ENCODE assay signal across 13 cellular contexts in genomic region chr5:76367623-76368366, GRCh38. TPM values are rescaled to one million over a fixed set of nuclear protein-coding genes. Genes with fewer than 3 reads are reported as not detected.
DNase-seq lines count a peak whose midpoint lies in the region; ATAC-seq, FAIRE-seq and TF ChIP-seq lines count a peak whose summit lies in the region.
"Had no signal": no experiment of that assay in that cellular context is flagged by ENCODE, and none has a peak within 500 bp of the region (broad histone marks: within the 10 kb centered on the region; RNA-seq: fewer than 3 reads in every experiment).

No MANE protein-coding gene starts in this region.

- WGBS in hepatocyte (ENCODE audit: low lambda C conversion rate, missing lambda C conversion rate): 96% methylated on average over 6 of the region's 6 CpGs
- WGBS in suprapubic skin: 93% methylated on average over 6 of the region's 6 CpGs

- H3K27me3 Mint-ChIP-seq in stimulated activated naive CD8-positive, alpha-beta T cell treated with anti-CD3 and anti-CD28 coated beads, Interleukin-15, amount 100 ng/mL, for 72 hours: peaks cover 10% of the 10 kb centered on the region

- H2AFZ ChIP-seq in Loucy (ENCODE audit: low read length): peak overlapping the region; percentile 68
- no peak overlapping the region for H2AFZ ChIP-seq in hepatocyte

- peak overlapping the region in 1 of 2 donors; percentile 65 for H3K27ac Mint-ChIP-seq in stimulated activated naive CD8-positive, alpha-beta T cell treated with anti-CD3 and anti-CD28 coated beads, Interleukin-15, amount 100 ng/mL, for 72 hours

- H3K27ac ChIP-seq in hepatocyte (no peak overlapping the region), suprapubic skin (no peak overlapping the region)
- H3K27ac ChIP-seq: BLaER1 treated with 17β-estradiol and CSF1 and Interleukin-3, amounts not matched to agents 10 nM and 100 nM; cardiac muscle cell; pancreas had no signal

- no peak for TF ChIP-seq EP300 in suprapubic skin (IDR thresholded peaks at IDR 0.05)

- H3K79me2 ChIP-seq in Loucy (ENCODE audit: insufficient read depth, low read length) (no peaks in the 10 kb centered on the region), hepatocyte (no peaks in the 10 kb centered on the region)

- no peak for TF ChIP-seq POLR2A in suprapubic skin (IDR thresholded peaks at IDR 0.05)

- H3F3A ChIP-seq in Loucy (ENCODE audit: low read depth): no peaks in the 10 kb centered on the region

- no peaks in the 10 kb centered on the region for H3K9me3 ChIP-seq in Loucy (ENCODE audit: insufficient read depth, low read depth, low read length)
- H3K9me3 ChIP-seq in hepatocyte (ENCODE audit: low read depth): no peaks in the 10 kb centered on the region
- no peaks in the 10 kb centered on the region for H3K9me3 ChIP-seq in suprapubic skin
- H3K9me3 ChIP-seq: pancreas had no signal

- ATAC-seq in stimulated activated naive CD8-positive, alpha-beta T cell treated with anti-CD3 and anti-CD28 coated beads, Interleukin-15, amount 100 ng/mL, for 72 hours: peak; percentile 96
- no peak for ATAC-seq in HG02938 (IDR thresholded peaks at IDR 0.05; ENCODE audit: unreplicated experiment)
- ATAC-seq: pancreas had no signal

- no peak overlapping the region for H3K4me3 Mint-ChIP-seq in stimulated activated naive CD8-positive, alpha-beta T cell treated with anti-CD3 and anti-CD28 coated beads, Interleukin-15, amount 100 ng/mL, for 72 hours

- H3K4me1 Mint-ChIP-seq in stimulated activated naive CD8-positive, alpha-beta T cell treated with anti-CD3 and anti-CD28 coated beads, Interleukin-15, amount 100 ng/mL, for 72 hours: peaks cover 43% of the 10 kb centered on the region

- no peak overlapping the region for H3K4me3 ChIP-seq in Loucy (ENCODE audit: low read length, poor library complexity, severe bottlenecking)
- no peak overlapping the region for H3K4me3 ChIP-seq in bronchial epithelial cell (ENCODE audit: low read depth, low read length)
- no peak overlapping the region for H3K4me3 ChIP-seq in hepatocyte
- H3K4me3 ChIP-seq in suprapubic skin: no peak overlapping the region
- H3K4me3 ChIP-seq: BLaER1 treated with 17β-estradiol and CSF1 and Interleukin-3, amounts not matched to agents 10 nM and 100 nM; cardiac muscle cell; pancreas had no signal

- peak; percentile 6 for DNase-seq in stimulated activated CD4-positive, alpha-beta T cell treated with anti-CD3 and anti-CD28 coated beads, Interleukin-12 subunit alpha, Interleukin-12 subunit beta, amount 100 ng/mL, for 4 hours
- DNase-seq in stimulated activated CD4-positive, alpha-beta T cell treated with anti-CD3 and anti-CD28 coated beads, Interleukin-4, amount 100 ng/mL, for 4 hours: no peak
- DNase-seq in bronchial epithelial cell (ENCODE audit: low read depth) (peak; percentile 92), hepatocyte (ENCODE audit: low spot score) (no peak), suprapubic skin (ENCODE audit: low spot score in 2 of 2) (no peak)
- DNase-seq in stimulated activated naive CD8-positive, alpha-beta T cell treated with anti-CD3 and anti-CD28 coated beads, Interleukin-15, amount 100 ng/mL, for 72 hours: peak; percentile 34 to 50
- DNase-seq: NCI-H446, pancreas, T1000 had no signal

- H3K36me3 ChIP-seq in Loucy (ENCODE audit: insufficient read depth, low read length) (no peaks in the 10 kb centered on the region), bronchial epithelial cell (ENCODE audit: control insufficient read depth, insufficient read depth, low read length) (no peaks in the 10 kb centered on the region), hepatocyte (replicated peaks; ENCODE audit: insufficient read depth, low read depth) (no peaks in the 10 kb centered on the region), suprapubic skin (no peaks in the 10 kb centered on the region)
- H3K36me3 ChIP-seq: BLaER1 treated with 17β-estradiol and CSF1 and Interleukin-3, amounts not matched to agents 10 nM and 100 nM; cardiac muscle cell; pancreas had no signal

- FAIRE-seq in bronchial epithelial cell (lab: Jason Lieb, UNC): no peak
- FAIRE-seq: pancreas had no signal

- H3K9ac ChIP-seq in Loucy (ENCODE audit: low read depth, low read length, poor library complexity, severe bottlenecking): no peak overlapping the region
- H3K9ac ChIP-seq: BLaER1 treated with 17β-estradiol and CSF1 and Interleukin-3, amounts not matched to agents 10 nM and 100 nM had no signal

- H3K9me3 Mint-ChIP-seq in stimulated activated naive CD8-positive, alpha-beta T cell treated with anti-CD3 and anti-CD28 coated beads, Interleukin-15, amount 100 ng/mL, for 72 hours: peaks cover 0 to 5% of the 10 kb centered on the region in 2 donors

- H4K20me1 ChIP-seq in Loucy (ENCODE audit: insufficient read depth, low read length, poor library complexity, severe bottlenecking): no peaks in the 10 kb centered on the region
- H4K20me1 ChIP-seq in hepatocyte (ENCODE audit: insufficient read depth, poor library complexity, severe bottlenecking): no peaks in the 10 kb centered on the region
- H4K20me1 ChIP-seq: BLaER1 treated with 17β-estradiol and CSF1 and Interleukin-3, amounts not matched to agents 10 nM and 100 nM had no signal

- no peaks in the 10 kb centered on the region for H3K9me2 ChIP-seq in Loucy (replicated peaks; ENCODE audit: low read depth, low read length)
- no peaks in the 10 kb centered on the region for H3K9me2 ChIP-seq in hepatocyte (replicated peaks; ENCODE audit: insufficient read depth)

- H3K27me3 ChIP-seq in Loucy (ENCODE audit: insufficient read depth, low read length, poor library complexity, severe bottlenecking): no peaks in the 10 kb centered on the region
- no peaks in the 10 kb centered on the region for H3K27me3 ChIP-seq in bronchial epithelial cell (ENCODE audit: control insufficient read depth, insufficient read depth, low read length)
- H3K27me3 ChIP-seq in hepatocyte: no peaks in the 10 kb centered on the region
- no peaks in the 10 kb centered on the region for H3K27me3 ChIP-seq in suprapubic skin
- H3K27me3 ChIP-seq: BLaER1 treated with 17β-estradiol and CSF1 and Interleukin-3, amounts not matched to agents 10 nM and 100 nM; cardiac muscle cell; pancreas had no signal

- peaks cover 34% of the 10 kb centered on the region for H3K4me1 ChIP-seq in Loucy (ENCODE audit: insufficient read depth, low read length, poor library complexity, severe bottlenecking)
- peaks cover 11% of the 10 kb centered on the region for H3K4me1 ChIP-seq in hepatocyte (ENCODE audit: insufficient read depth)
- peaks cover 9% of the 10 kb centered on the region for H3K4me1 ChIP-seq in suprapubic skin

- H3K4me2 ChIP-seq in Loucy (ENCODE audit: low read depth, low read length, poor library complexity, severe bottlenecking) (no peak overlapping the region), hepatocyte (no peak overlapping the region)

- TF ChIP-seq CTCF in Loucy (conservative IDR thresholded peaks at IDR 0.05; ENCODE audit: low read length) (no peak), bronchial epithelial cell (IDR thresholded peaks at IDR 0.05; ENCODE audit: insufficient read depth, low read length, severe bottlenecking) (no peak), hepatocyte (IDR thresholded peaks at IDR 0.05; ENCODE audit: poor library complexity) (no peak), suprapubic skin (IDR thresholded peaks at IDR 0.05) (no peak)

RNA-seq across cellular contexts. Expression of gene IQGAP2, which starts 35.3 kb away (rescaled TPM):
- not detected in 2 replicates for total RNA-seq in bronchial epithelial cell
- 60.3 and 78.9 TPM in 2 replicates for total RNA-seq in hepatocyte
- polyA plus RNA-seq in hepatocyte: 34.5 and 37.2 TPM in 2 replicates
- total RNA-seq in suprapubic skin: 10 to 100 TPM; 10.1 to 49.0 (median 12.8) TPM

Comparison
In these comparisons a context has a peak if more than half of its experiments do, and no peak if none do; other contexts are left out.
1. DNase-seq: peak in stimulated activated CD4-positive, alpha-beta T cell treated with anti-CD3 and anti-CD28 coated beads, Interleukin-12 subunit alpha, Interleukin-12 subunit beta, amount 100 ng/mL, for 4 hours (single experiment), bronchial epithelial cell (single experiment) and stimulated activated naive CD8-positive, alpha-beta T cell treated with anti-CD3 and anti-CD28 coated beads, Interleukin-15, amount 100 ng/mL, for 72 hours (2 of 2); none in stimulated activated CD4-positive, alpha-beta T cell treated with anti-CD3 and anti-CD28 coated beads, Interleukin-4, amount 100 ng/mL, for 4 hours (0 of 2), hepatocyte (single experiment) and suprapubic skin (0 of 2).